9 cellular contexts compared by ENCODE assay signal in genomic region chr15:88243895-88244787, GRCh38. TPM values are rescaled to one million over a fixed set of nuclear protein-coding genes. Genes with fewer than 3 reads are reported as not detected.
DNase-seq lines count a peak whose midpoint lies in the region; ATAC-seq and TF ChIP-seq lines count a peak whose summit lies in the region.
"Had no signal": no experiment of that assay in that cellular context is flagged by ENCODE, and none has a peak within 500 bp of the region (broad histone marks: within the 10 kb centered on the region; RNA-seq: fewer than 3 reads in every experiment).

No MANE protein-coding gene starts in this region.

- peak; percentile 65 for ATAC-seq in HG02973 (IDR thresholded peaks at IDR 0.05; ENCODE audit: unreplicated experiment)
- ATAC-seq in stimulated activated naive CD8-positive, alpha-beta T cell treated with anti-CD3 and anti-CD28 coated beads, Interleukin-15, amount 100 ng/mL, for 72 hours: peak; percentile 50
- ATAC-seq in HG03108 (IDR thresholded peaks at IDR 0.05; ENCODE audit: unreplicated experiment): no peak
- no peak for ATAC-seq in GM21825 (IDR thresholded peaks at IDR 0.05; ENCODE audit: unreplicated experiment)

- no peak overlapping the region for H3K4me3 ChIP-seq in foreskin fibroblast (ENCODE audit: low read depth in 1 of 2, low read length in 2 of 2)

- peaks cover 35% of the 10 kb centered on the region for H3K27me3 Mint-ChIP-seq in stimulated activated naive CD8-positive, alpha-beta T cell treated with anti-CD3 and anti-CD28 coated beads, Interleukin-15, amount 100 ng/mL, for 72 hours

- no peak overlapping the region for H3K27ac ChIP-seq in 22Rv1

- TF ChIP-seq CTCF in 22Rv1 (IDR thresholded peaks at IDR 0.05) (peak; percentile 76), foreskin fibroblast (IDR thresholded peaks at IDR 0.05; ENCODE audit: low read depth, low read length) (peak; percentile 68)

- no peak overlapping the region for H3K27ac Mint-ChIP-seq in stimulated activated naive CD8-positive, alpha-beta T cell treated with anti-CD3 and anti-CD28 coated beads, Interleukin-15, amount 100 ng/mL, for 72 hours
- H3K27ac Mint-ChIP-seq: dendritic cell treated with granulocyte-macrophage colony-stimulating factor and Interleukin-4, amounts not matched to agents 40 ng/mL and 50 ng/mL, for 4 days had no signal

- no peaks in the 10 kb centered on the region for H3K9me3 Mint-ChIP-seq in stimulated activated naive CD8-positive, alpha-beta T cell treated with anti-CD3 and anti-CD28 coated beads, Interleukin-15, amount 100 ng/mL, for 72 hours
- H3K9me3 Mint-ChIP-seq: dendritic cell treated with granulocyte-macrophage colony-stimulating factor and Interleukin-4, amounts not matched to agents 40 ng/mL and 50 ng/mL, for 4 days had no signal

- DNase-seq in ELF-1 (ENCODE audit: low read depth, low spot score) (peak; percentile 51), SK-N-DZ (ENCODE audit: low spot score) (peak; percentile 59), foreskin fibroblast (peak in 1 of 2 donors; percentile 20)
- peak; percentile 22 to 25 for DNase-seq in stimulated activated naive CD8-positive, alpha-beta T cell treated with anti-CD3 and anti-CD28 coated beads, Interleukin-15, amount 100 ng/mL, for 72 hours

- no peak overlapping the region for H3K4me3 Mint-ChIP-seq in stimulated activated naive CD8-positive, alpha-beta T cell treated with anti-CD3 and anti-CD28 coated beads, Interleukin-15, amount 100 ng/mL, for 72 hours
- H3K4me3 Mint-ChIP-seq: dendritic cell treated with granulocyte-macrophage colony-stimulating factor and Interleukin-4, amounts not matched to agents 40 ng/mL and 50 ng/mL, for 4 days had no signal

- H3K4me1 Mint-ChIP-seq in stimulated activated naive CD8-positive, alpha-beta T cell treated with anti-CD3 and anti-CD28 coated beads, Interleukin-15, amount 100 ng/mL, for 72 hours: peaks cover 12% of the 10 kb centered on the region

RNA-seq across cellular contexts. Expression of gene NTRK3, which starts 12.4 kb away (rescaled TPM):
- 19.0 and 26.8 TPM in 2 replicates for polyA plus RNA-seq in SK-N-DZ (2014; cell fraction: cytosol; rRNA removed)
- polyA plus RNA-seq in SK-N-DZ (2014; cell fraction: nucleus; rRNA removed): 36.8 and 60.2 TPM in 2 replicates

Comparison
In these comparisons a context has a peak if more than half of its experiments do, and no peak if none do; other contexts are left out.
1. ATAC-seq: peak in HG02973 (single experiment) and stimulated activated naive CD8-positive, alpha-beta T cell treated with anti-CD3 and anti-CD28 coated beads, Interleukin-15, amount 100 ng/mL, for 72 hours (single experiment); none in HG03108 (single experiment) and GM21825 (single experiment).